ENCODE assay signal across 8 cellular contexts in the genomic region with DNA sequence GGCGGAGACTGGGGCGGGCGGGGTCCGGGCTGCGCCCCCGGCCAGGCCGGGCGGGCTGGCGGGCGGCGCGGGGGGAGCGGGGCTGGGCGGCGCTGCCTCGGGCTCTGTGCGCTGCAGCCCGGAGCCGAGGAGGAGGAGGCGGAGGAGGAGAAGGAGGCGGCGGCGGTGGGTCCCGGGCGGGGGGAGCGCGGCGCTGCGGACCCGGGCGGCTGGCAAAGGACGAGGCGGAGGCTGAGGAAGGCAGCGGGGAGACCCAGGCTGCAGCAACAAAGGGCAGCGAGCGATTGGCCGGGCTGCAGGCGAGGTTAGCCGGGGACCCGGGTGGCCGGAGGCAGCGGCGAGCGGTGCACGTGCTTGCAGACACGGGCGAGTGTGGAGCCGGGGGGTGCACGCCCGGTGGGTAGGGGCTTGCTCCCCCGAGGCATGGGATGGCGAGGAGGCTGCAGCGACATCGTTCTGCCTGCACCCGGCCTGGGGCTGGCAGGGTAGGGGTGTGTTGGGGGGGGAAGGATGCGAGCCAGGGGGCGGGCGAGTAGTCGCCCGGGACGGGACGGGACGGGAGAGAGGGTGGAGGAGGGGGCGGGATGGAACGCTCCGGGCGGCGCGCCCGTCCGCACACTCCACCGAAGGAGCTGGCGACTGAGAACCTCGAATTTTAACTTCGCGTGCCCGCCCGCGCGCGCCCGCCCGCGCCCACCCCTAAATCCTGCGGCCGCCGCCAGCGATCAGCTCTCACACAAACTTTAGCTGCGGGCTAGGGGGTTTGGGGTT. TPM values are rescaled to one million over a fixed set of nuclear protein-coding genes. Genes with fewer than 3 reads are reported as not detected.
A peak's percentile ranks its signal among the peaks of the same experiment; 100 is the strongest.
DNase-seq lines count a peak whose midpoint lies in the region; ATAC-seq, FAIRE-seq and TF ChIP-seq lines count a peak whose summit lies in the region.

No MANE protein-coding gene starts in this region.

- peak; percentile 14 for DNase-seq in NCI-H2107 (lab: John Stamatoyannopoulos, UW)
- DNase-seq in NCI-H2107 treated with DMSO at 0.1 percent for 48 hours (lab: John Stamatoyannopoulos, UW; ENCODE audit: unreplicated experiment) = no peak
- peak in 3 of 5 donors; percentile 39 to 63 (median 56) for DNase-seq in T-helper 1 cell
- DNase-seq in bronchial epithelial cell (ENCODE audit: low read depth) = no peak
- DNase-seq in stimulated activated CD4-positive, alpha-beta T cell treated with anti-CD3 and anti-CD28 coated beads, Interleukin-2, amount 100 ng/mL, for 48 hours = peak; percentile 31 to 34
- DNase-seq in DMS153 treated with DMSO at 0.1 percent for 48 hours (lab: John Stamatoyannopoulos, UW; ENCODE audit: unreplicated experiment) = no peak

- H3K36me3 ChIP-seq in bronchial epithelial cell (ENCODE audit: control insufficient read depth, insufficient read depth, low read length) = no peaks in the 10 kb centered on the region

- ATAC-seq in HG03139 (IDR thresholded peaks at IDR 0.05; ENCODE audit: unreplicated experiment) = peak; percentile 1

- no peak for TF ChIP-seq CTCF in bronchial epithelial cell (IDR thresholded peaks at IDR 0.05; ENCODE audit: insufficient read depth, low read length, severe bottlenecking)

- no peak for FAIRE-seq in bronchial epithelial cell (lab: Jason Lieb, UNC)

- H3K27ac ChIP-seq in layer of hippocampus (ENCODE audit: low read depth, low read length) = peak overlapping the region; percentile 96

- H3K4me3 ChIP-seq in bronchial epithelial cell (ENCODE audit: low read depth, low read length) = peak overlapping the region; percentile 96

- H3K27me3 ChIP-seq in bronchial epithelial cell (ENCODE audit: control insufficient read depth, insufficient read depth, low read length) (no peaks in the 10 kb centered on the region), layer of hippocampus (ENCODE audit: control insufficient read depth, insufficient read depth, low read length) (no peaks in the 10 kb centered on the region)

RNA-seq across cellular contexts. Expression of gene KAT6B, which starts 0.8 kb away (rescaled TPM):
- 8.7 and 12.9 TPM in 2 replicates for total RNA-seq in bronchial epithelial cell

Comparison
In these comparisons a context has a peak if more than half of its experiments do, and no peak if none do; other contexts are left out.
1. DNase-seq: peak in NCI-H2107 (single experiment), T-helper 1 cell (3 of 5) and stimulated activated CD4-positive, alpha-beta T cell treated with anti-CD3 and anti-CD28 coated beads, Interleukin-2, amount 100 ng/mL, for 48 hours (2 of 2); none in NCI-H2107 treated with DMSO at 0.1 percent for 48 hours (single experiment), bronchial epithelial cell (single experiment) and DMS153 treated with DMSO at 0.1 percent for 48 hours (single experiment).